In the genomic region with DNA sequence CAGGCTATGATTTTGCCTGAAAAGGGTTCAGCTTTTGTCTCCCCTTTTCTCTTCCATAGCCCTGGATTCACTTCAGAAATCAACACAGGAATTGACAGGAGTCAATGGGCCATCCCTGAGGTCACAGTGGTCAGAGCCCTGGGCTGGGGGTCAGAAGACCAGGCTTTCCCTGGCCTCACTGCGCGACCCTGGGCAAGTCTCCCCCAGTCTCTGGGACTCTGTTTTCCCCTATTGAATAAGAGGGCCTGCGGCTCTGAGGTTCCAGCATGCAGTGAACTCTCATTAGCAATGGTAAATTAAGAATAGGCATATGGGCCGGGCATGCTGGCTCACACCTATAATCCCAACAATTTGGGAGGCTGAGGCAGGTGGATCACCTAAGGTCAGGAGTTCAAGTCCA, we compare ENCODE assay signal across 15 cellular contexts. TPM values are rescaled to one million over a fixed set of nuclear protein-coding genes. Genes with fewer than 3 reads are reported as not detected.
DNase-seq lines count a peak whose midpoint lies in the region; ATAC-seq and TF ChIP-seq lines count a peak whose summit lies in the region.
"Had no signal": no experiment of that assay in that cellular context is flagged by ENCODE, and none has a peak within 500 bp of the region (broad histone marks: within the 10 kb centered on the region; RNA-seq: fewer than 3 reads in every experiment).

No MANE protein-coding gene starts in this region.

- ATAC-seq in lower lobe of right lung, result no peak
- no peak for ATAC-seq in HG03342 (IDR thresholded peaks at IDR 0.05; ENCODE audit: unreplicated experiment)
- no peak for ATAC-seq in GM19395 (IDR thresholded peaks at IDR 0.05; ENCODE audit: unreplicated experiment)
- ATAC-seq: GM12878, HCT116 had no signal

- H3K9me3 ChIP-seq in lower lobe of right lung, result no peaks in the 10 kb centered on the region

- H3K27ac ChIP-seq in lower lobe of right lung, result no peak overlapping the region
- H3K27ac ChIP-seq: 22Rv1, GM23248, HL-60 had no signal

- peak; percentile 24 for DNase-seq in activated effector memory CD4-positive, alpha-beta T cell treated with anti-CD3 and anti-CD28 coated beads, Interleukin-2, amount 50 U/mL, for 16 hours
- DNase-seq in activated effector memory CD4-positive, alpha-beta T cell treated with Interleukin-2 at 50 U/mL for 16 hours, result no peak
- peak; percentile 11 for DNase-seq in lower lobe of right lung
- DNase-seq in posterior vena cava (ENCODE audit: low spot score), result peak; percentile 48
- DNase-seq in activated CD4-positive, alpha-beta T cell treated with anti-CD3 and anti-CD28 coated beads, Interleukin-2, amount 50 U/mL, for 4 hours, result no peak
- DNase-seq: CD8-positive, alpha-beta memory T cell; DMS53; GM23248 had no signal

- no peaks in the 10 kb centered on the region for H3K4me1 ChIP-seq in lower lobe of right lung

- no peak for TF ChIP-seq CTCF in lower lobe of right lung (IDR thresholded peaks at IDR 0.05)

- H3K36me3 ChIP-seq in lower lobe of right lung, result no peaks in the 10 kb centered on the region

- H3K4me3 ChIP-seq in lower lobe of right lung, result no peak overlapping the region
- H3K4me3 ChIP-seq: GM12878, GM23248 had no signal

- intact Hi-C loops in lower lobe of right lung (cut with DNase I), result no loop called here
- intact Hi-C loops in posterior vena cava (cut with DNase I), result no loop called here

- H3K27me3 ChIP-seq in lower lobe of right lung (ENCODE audit: low read depth), result peaks cover 10% of the 10 kb centered on the region

RNA-seq across cellular contexts. Expression of a gene that starts 30.7 kb away (rescaled TPM):
- total RNA-seq in lower lobe of right lung (not detected), posterior vena cava (not detected)
- total RNA-seq: A673; CD8-positive, alpha-beta memory T cell; GM12878; GM23248 had no signal

Comparison
In these comparisons a context has a peak if more than half of its experiments do, and no peak if none do; other contexts are left out.
1. DNase-seq: peak in activated effector memory CD4-positive, alpha-beta T cell treated with anti-CD3 and anti-CD28 coated beads, Interleukin-2, amount 50 U/mL, for 16 hours (single experiment), lower lobe of right lung (single experiment) and posterior vena cava (single experiment); none in activated effector memory CD4-positive, alpha-beta T cell treated with Interleukin-2 at 50 U/mL for 16 hours (single experiment) and activated CD4-positive, alpha-beta T cell treated with anti-CD3 and anti-CD28 coated beads, Interleukin-2, amount 50 U/mL, for 4 hours (0 of 2).